27 cellular contexts compared by ENCODE assay signal in the genomic region with DNA sequence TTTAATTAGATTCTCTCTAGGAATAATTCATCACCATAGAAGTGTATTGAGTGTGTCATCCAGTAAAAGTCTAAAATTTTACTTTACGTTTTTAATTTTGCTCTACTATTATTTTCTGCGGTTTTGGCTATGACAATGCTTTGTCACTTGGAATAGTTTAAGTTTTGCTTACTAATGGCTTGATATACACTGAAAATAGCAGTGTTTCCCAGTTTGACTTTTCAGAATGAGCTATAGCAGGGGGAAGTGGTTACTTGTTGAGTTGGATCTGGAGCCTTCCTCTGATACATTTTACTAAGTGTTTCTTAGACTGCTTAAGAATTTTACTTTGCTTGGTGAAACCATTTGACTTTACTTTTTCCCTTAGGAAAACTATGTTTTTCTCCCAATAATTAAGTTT. TPM values are rescaled to one million over a fixed set of nuclear protein-coding genes. Genes with fewer than 3 reads are reported as not detected.
"Had no signal": no experiment of that assay in that cellular context is flagged by ENCODE, and none has a peak within 500 bp of the region (broad histone marks: within the 10 kb centered on the region; RNA-seq: fewer than 3 reads in every experiment).

No MANE protein-coding gene starts in this region.

- H3K9me3 ChIP-seq: adrenal gland, MG63 had no signal

- H3K27me3 ChIP-seq: adrenal gland, MG63 had no signal

- H3K4me3 Mint-ChIP-seq: activated CD8-positive, alpha-beta T cell treated with anti-CD3 and anti-CD28 coated beads, Interleukin-2, amount 10 ng/mL, durations not matched to agents 7 days and 5 days; activated naive CD8-positive, alpha-beta T cell treated with anti-CD3 and anti-CD28 coated beads, Interleukin-2, amount 10 ng/mL, durations not matched to agents 7 days and 5 days; T-cell had no signal

- H3K4me3 ChIP-seq: adrenal gland, coronary artery, MG63, SK-N-MC had no signal

- H3K27ac ChIP-seq: adrenal gland, coronary artery, SK-N-MC, VCaP had no signal

- ATAC-seq: activated CD8-positive, alpha-beta T cell treated with anti-CD3 and anti-CD28 coated beads, Interleukin-2, amount 10 ng/mL, durations not matched to agents 7 days and 5 days; Panc1; Right ventricle myocardium inferior; T-cell had no signal

- H3K27me3 Mint-ChIP-seq: activated naive CD8-positive, alpha-beta T cell treated with anti-CD3 and anti-CD28 coated beads, Interleukin-2, amount 10 ng/mL, durations not matched to agents 7 days and 5 days; T-cell had no signal

- H3K9me3 Mint-ChIP-seq: activated naive CD8-positive, alpha-beta T cell treated with anti-CD3 and anti-CD28 coated beads, Interleukin-2, amount 10 ng/mL, durations not matched to agents 7 days and 5 days; T-cell had no signal

- H3K27ac Mint-ChIP-seq: activated CD8-positive, alpha-beta T cell treated with anti-CD3 and anti-CD28 coated beads, Interleukin-2, amount 10 ng/mL, durations not matched to agents 7 days and 5 days; activated naive CD8-positive, alpha-beta T cell treated with anti-CD3 and anti-CD28 coated beads, Interleukin-2, amount 10 ng/mL, durations not matched to agents 7 days and 5 days; T-cell had no signal

- DNase-seq: activated CD4-positive, alpha-beta T cell treated with anti-CD3 and anti-CD28 coated beads for 4 hours; activated CD8-positive, alpha-beta memory T cell treated with anti-CD3 and anti-CD28 coated beads, Interleukin-2, amount 50 U/mL, for 48 hours; activated CD8-positive, alpha-beta T cell treated with anti-CD3 and anti-CD28 coated beads, Interleukin-2, amount 10 ng/mL, durations not matched to agents 7 days and 5 days; activated naive CD4-positive, alpha-beta T cell treated with anti-CD3 and anti-CD28 coated beads, Interleukin-2, amount 50 U/mL, for 16 hours; activated naive CD8-positive, alpha-beta T cell treated with anti-CD3 and anti-CD28 coated beads, Interleukin-2, amount 10 ng/mL, durations not matched to agents 7 days and 5 days; activated T-cell treated with anti-CD3 and anti-CD28 coated beads, Interleukin-2, amount 50 U/mL, for 1 hour; anterior cingulate cortex; MG63; NCI-H1092; NCI-H1417; NCI-H1694; NCI-H2029 treated with DMSO at 0.1 percent for 48 hours; NCI-H510A treated with DMSO at 0.1 percent for 48 hours; NCI-H69; NK-92 treated with Interleukin-12 subunit alpha and Interleukin-12 subunit beta, amount 100 ng/mL, for 24 hours; OCI-M1; RPMI8226; T-cell had no signal

RNA-seq across cellular contexts. Expression of a gene that starts 55.8 kb away (rescaled TPM):
- total RNA-seq: activated CD8-positive, alpha-beta T cell treated with anti-CD3 and anti-CD28 coated beads, Interleukin-2, amount 10 ng/mL, durations not matched to agents 7 days and 5 days; activated naive CD8-positive, alpha-beta T cell treated with anti-CD3 and anti-CD28 coated beads, Interleukin-2, amount 10 ng/mL, durations not matched to agents 7 days and 5 days; cardiac septum; cerebellum; Right ventricle myocardium inferior; T-helper 2 cell treated with Interferon-gamma antibody and Interleukin-4, amounts not matched to agents 100 ng/mL and 5 ng/mL, for 36 hours had no signal
